Comparison of ENCODE assay signal across 9 cellular contexts in genomic region chr1:149845416-149845815, GRCh38. TPM values are rescaled to one million over a fixed set of nuclear protein-coding genes. Genes with fewer than 3 reads are reported as not detected.
DNase-seq lines count a peak whose midpoint lies in the region; FAIRE-seq and TF ChIP-seq lines count a peak whose summit lies in the region.
"Had no signal": no experiment of that assay in that cellular context is flagged by ENCODE, and none has a peak within 500 bp of the region (broad histone marks: within the 10 kb centered on the region; RNA-seq: fewer than 3 reads in every experiment).

No MANE protein-coding gene starts in this region.

- DNase-seq in cardiac muscle cell (ENCODE audit: low read depth in 1 of 2, low spot score in 1 of 2) (peak; percentile 1 to 5), right atrium auricular region (ENCODE audit: low spot score) (no peak), type B pancreatic cell (ENCODE audit: extremely low spot score, unreplicated experiment) (no peak), H54 (ENCODE audit: insufficient read length, low spot score) (no peak), GF-D8 (lab: John Stamatoyannopoulos, UW) (no peak), NCI-H2081 treated with DMSO at 0.1 percent for 48 hours (lab: John Stamatoyannopoulos, UW) (no peak)
- DNase-seq in T-helper 2 cell treated with Interferon-gamma antibody and Interleukin-4, amounts not matched to agents 5 μg/mL and 100 μg/mL, for 36 hours (ENCODE audit: low spot score), result peak; percentile 9

- no peaks in the 10 kb centered on the region for H3K27me3 Mint-ChIP-seq in T-helper 2 cell treated with Interferon-gamma antibody and Interleukin-4, amounts not matched to agents 5 μg/mL and 100 μg/mL, for 36 hours (ENCODE audit: low read depth)
- H3K27me3 Mint-ChIP-seq in type B pancreatic cell, result no peaks in the 10 kb centered on the region

- peak overlapping the region; percentile 84 for H3K27ac Mint-ChIP-seq in T-helper 2 cell treated with Interferon-gamma antibody and Interleukin-4, amounts not matched to agents 5 μg/mL and 100 μg/mL, for 36 hours
- H3K27ac Mint-ChIP-seq in type B pancreatic cell, result peak overlapping the region; percentile 62

- peak overlapping the region; percentile 98 for H3K9ac ChIP-seq in iPS-20b (ENCODE audit: low read depth, low read length)

- H3K27ac ChIP-seq in cardiac muscle cell, result peak overlapping the region; percentile 80
- H3K27ac ChIP-seq in right atrium auricular region, result no peak overlapping the region
- no peak overlapping the region for H3K27ac ChIP-seq in iPS-20b (ENCODE audit: low read length)

- no peak for TF ChIP-seq POLR2A in H54 (IDR thresholded peaks at IDR 0.05; ENCODE audit: low read depth, low read length)

- H3K9me3 ChIP-seq in cardiac muscle cell (ENCODE audit: low read depth) (no peaks in the 10 kb centered on the region), right atrium auricular region (no peaks in the 10 kb centered on the region), iPS-20b (ENCODE audit: insufficient read depth, low read depth, low read length) (no peaks in the 10 kb centered on the region)

- H3K4me3 ChIP-seq in cardiac muscle cell (peak overlapping the region; percentile 41), right atrium auricular region (no peak overlapping the region), iPS-20b (ENCODE audit: low read length) (peak overlapping the region; percentile 99)

- H3K36me3 Mint-ChIP-seq in T-helper 2 cell treated with Interferon-gamma antibody and Interleukin-4, amounts not matched to agents 5 μg/mL and 100 μg/mL, for 36 hours (ENCODE audit: low read depth), result peaks cover 32% of the 10 kb centered on the region
- peaks cover 14% of the 10 kb centered on the region for H3K36me3 Mint-ChIP-seq in type B pancreatic cell

- no peaks in the 10 kb centered on the region for H3K27me3 ChIP-seq in cardiac muscle cell
- no peaks in the 10 kb centered on the region for H3K27me3 ChIP-seq in right atrium auricular region
- no peaks in the 10 kb centered on the region for H3K27me3 ChIP-seq in iPS-20b (ENCODE audit: insufficient read depth, low read length)

- TF ChIP-seq CTCF in cardiac muscle cell (IDR thresholded peaks at IDR 0.05; ENCODE audit: low read depth, low read length) (no peak), right atrium auricular region (IDR thresholded peaks at IDR 0.05) (no peak), type B pancreatic cell (conservative IDR thresholded peaks at IDR 0.05) (no peak)

- H3K4me3 Mint-ChIP-seq in T-helper 2 cell treated with Interferon-gamma antibody and Interleukin-4, amounts not matched to agents 5 μg/mL and 100 μg/mL, for 36 hours, result peak overlapping the region; percentile 92
- H3K4me3 Mint-ChIP-seq in type B pancreatic cell, result peak overlapping the region; percentile 77

- no peak for FAIRE-seq in H54 (lab: Jason Lieb, UNC)
- FAIRE-seq: frontal cortex had no signal

- H3K4me1 ChIP-seq in cardiac muscle cell (ENCODE audit: low read depth) (peaks cover 44% of the 10 kb centered on the region), right atrium auricular region (peaks cover 0 to 46% of the 10 kb centered on the region in 2 donors), iPS-20b (ENCODE audit: insufficient read depth, low read length) (peaks cover 31% of the 10 kb centered on the region)

- peaks cover 52% of the 10 kb centered on the region for H3K4me1 Mint-ChIP-seq in T-helper 2 cell treated with Interferon-gamma antibody and Interleukin-4, amounts not matched to agents 5 μg/mL and 100 μg/mL, for 36 hours (ENCODE audit: low read depth)
- H3K4me1 Mint-ChIP-seq in type B pancreatic cell (ENCODE audit: unreplicated experiment), result peaks cover 43% of the 10 kb centered on the region

- H3K9me3 Mint-ChIP-seq in T-helper 2 cell treated with Interferon-gamma antibody and Interleukin-4, amounts not matched to agents 5 μg/mL and 100 μg/mL, for 36 hours, result no peaks in the 10 kb centered on the region
- H3K9me3 Mint-ChIP-seq in type B pancreatic cell, result no peaks in the 10 kb centered on the region

- H3K36me3 ChIP-seq in cardiac muscle cell (no peaks in the 10 kb centered on the region), right atrium auricular region (no peaks in the 10 kb centered on the region), iPS-20b (ENCODE audit: insufficient read depth, low read depth, low read length) (no peaks in the 10 kb centered on the region)

RNA-seq across cellular contexts. Expression of gene BOLA1, which starts 54.0 kb away (rescaled TPM):
- total RNA-seq in cardiac muscle cell (26.2 and 46.0 TPM in 2 replicates), right atrium auricular region (10 to 100 TPM; 26.3 to 28.0 TPM), type B pancreatic cell (ENCODE audit: low replicate concordance) (15.6 and 20.1 TPM in 2 replicates)
- polyA plus RNA-seq in cardiac muscle cell, result 32.5 and 34.0 TPM in 2 replicates

Comparison
In these comparisons a context has a peak if more than half of its experiments do, and no peak if none do; other contexts are left out.
1. DNase-seq: peak in cardiac muscle cell (2 of 2) and T-helper 2 cell treated with Interferon-gamma antibody and Interleukin-4, amounts not matched to agents 5 μg/mL and 100 μg/mL, for 36 hours (single experiment); none in right atrium auricular region (single experiment), type B pancreatic cell (single experiment), H54 (single experiment), GF-D8 (single experiment) and NCI-H2081 treated with DMSO at 0.1 percent for 48 hours (single experiment).
2. H3K4me3 ChIP-seq: peak in cardiac muscle cell (single experiment) and iPS-20b (single experiment); none in right atrium auricular region (0 of 2).